In genomic region chr3:45688882-45689786, GRCh38 we compare ENCODE assay signal across 8 cellular contexts. TPM values are rescaled to one million over a fixed set of nuclear protein-coding genes. Genes with fewer than 3 reads are reported as not detected.
DNase-seq lines count a peak whose midpoint lies in the region; ATAC-seq, FAIRE-seq and TF ChIP-seq lines count a peak whose summit lies in the region.

SACM1L (plus strand) TSS chr3:45689396; CDS start chr3:45689466, 70 bp downstream.

- CTCF ChIA-PET in AG04449 (lab: Yijun Ruan, JAX), result interaction anchor here (0.7 to 6.8 kb wide), 13 partner anchors 10 to 240 kb away, joined by 3 to 48 read pairs (median 4); no protein-coding TSS in a partner anchor

- H3K4me1 ChIP-seq in small intestine (ENCODE audit: control insufficient read depth in 2 of 2, insufficient read depth in 1 of 2, low read depth in 1 of 2, low read length in 1 of 2), result peaks cover 5 to 8% of the 10 kb centered on the region in 2 donors

- no peaks in the 10 kb centered on the region for H3K9me3 ChIP-seq in small intestine (ENCODE audit: control insufficient read depth, low read depth)

- peak within 1 kb of the TSS; percentile 92 to 94 for H3K27ac ChIP-seq in small intestine (ENCODE audit: low read depth in 1 of 2, low read length in 1 of 2)

- POLR2A ChIA-PET in AG04449 (lab: Yijun Ruan, JAX), result interaction anchor here (1.0 to 1.3 kb wide), 4 partner anchors 22 to 210 kb away, joined by 3 to 6 read pairs (median 4); no protein-coding TSS in a partner anchor

- DNase-seq in AG04449 (ENCODE audit: low read depth, low spot score) (peak; percentile 91), NCI-H2227 treated with DMSO at 0.1 percent for 48 hours (lab: John Stamatoyannopoulos, UW) (peak; percentile 96), bronchial epithelial cell (ENCODE audit: low read depth) (peak; percentile 95), iPS-NIHi11 (ENCODE audit: low spot score) (peak; percentile 89), small intestine (peak; percentile 99)

- ATAC-seq in GM18907 (IDR thresholded peaks at IDR 0.05; ENCODE audit: unreplicated experiment) (peak; percentile 90), HG03159 (IDR thresholded peaks at IDR 0.05; ENCODE audit: unreplicated experiment) (peak; percentile 84)

- H3K36me3 ChIP-seq in bronchial epithelial cell (ENCODE audit: control insufficient read depth, insufficient read depth, low read length) (no peaks in the 10 kb centered on the region), small intestine (ENCODE audit: control insufficient read depth in 2 of 2, insufficient read depth in 2 of 2, low read length in 2 of 2) (peaks cover 0 to 2% of the 10 kb centered on the region in 2 donors)

- H3K27me3 ChIP-seq in bronchial epithelial cell (ENCODE audit: control insufficient read depth, insufficient read depth, low read length), result no peaks in the 10 kb centered on the region
- no peaks in the 10 kb centered on the region for H3K27me3 ChIP-seq in small intestine (ENCODE audit: control insufficient read depth in 2 of 2, insufficient read depth in 2 of 2, low read length in 2 of 2)

- H3K4me3 ChIP-seq in AG04449 (ENCODE audit: low read depth, low read length) (peak within 1 kb of the TSS; percentile 71), WI38 (ENCODE audit: low read depth, low read length) (peak within 1 kb of the TSS; percentile 89), bronchial epithelial cell (ENCODE audit: low read depth, low read length) (peak within 1 kb of the TSS; percentile 70), small intestine (ENCODE audit: low read depth in 1 of 2, low read length in 2 of 2) (peak within 1 kb of the TSS; percentile 68 to 81)

- whole genome bisulfite sequencing in small intestine, 3 donors, result 0% methylated on average over 64 to 81 of the region's 81 CpGs

- FAIRE-seq in bronchial epithelial cell (lab: Jason Lieb, UNC) (no peak), small intestine (lab: Jason Lieb, UNC) (no peak)

- no peak for TF ChIP-seq CTCF in AG04449 (IDR thresholded peaks at IDR 0.05; ENCODE audit: insufficient read depth, low read length, missing control alignments)
- TF ChIP-seq CTCF in WI38 (IDR thresholded peaks at IDR 0.05; ENCODE audit: low read depth, low read length), result no peak
- no peak for TF ChIP-seq CTCF in bronchial epithelial cell (IDR thresholded peaks at IDR 0.05; ENCODE audit: insufficient read depth, low read length, severe bottlenecking)

RNA-seq across cellular contexts. Expression of gene SACM1L, which starts in this region (rescaled TPM):
- 26.6 and 30.6 TPM in 2 replicates for total RNA-seq in bronchial epithelial cell
- 10 to 100 TPM; 18.4 to 37.1 (median 24.3) TPM for polyA plus RNA-seq in small intestine

Comparison
In these comparisons a context has a peak if more than half of its experiments do, and no peak if none do; other contexts are left out.
1. Peak in every context shown above with its lines: DNase-seq, ATAC-seq, H3K4me3 ChIP-seq and H3K27ac ChIP-seq.